ENCODE assay signal across 23 cellular contexts in genomic region chr6:15947436-15947835, GRCh38.
"Had no signal": no experiment of that assay in that cellular context is flagged by ENCODE, and none has a peak within 500 bp of the region (broad histone marks: within the 10 kb centered on the region; RNA-seq: fewer than 3 reads in every experiment).

No MANE protein-coding gene starts in this region.

- H3K4me3 ChIP-seq: neural progenitor cell, ovary, psoas muscle, right lobe of liver, sigmoid colon, stomach, thoracic aorta, thyroid gland, tibial nerve, upper lobe of left lung, vagina had no signal

- H3K27me3 ChIP-seq: neural progenitor cell, ovary, right lobe of liver, sigmoid colon, stomach, thyroid gland, tibial nerve, upper lobe of left lung, vagina had no signal

- ATAC-seq: right cardiac atrium; right lobe of liver; stimulated activated effector memory CD8-positive, alpha-beta T cell treated with anti-CD3 and anti-CD28 coated beads, Interleukin-12 subunit alpha, Interleukin-12 subunit beta, amount 100 ng/mL, for 72 hours; stimulated activated naive B cell treated with anti-CD40 and anti-IgM and Interleukin-4, amounts not matched to agents 10 μg/mL and 1 μg/mL and 100 μg/mL, for 72 hours had no signal

- H3K4me1 ChIP-seq: parathyroid adenoma, psoas muscle, right lobe of liver had no signal

- H3K27ac ChIP-seq: neural progenitor cell, ovary, parathyroid adenoma, psoas muscle, right lobe of liver, sigmoid colon, stomach, thoracic aorta, thyroid gland, tibial nerve, upper lobe of left lung, vagina had no signal

- H3K36me3 ChIP-seq: neural progenitor cell, ovary, right lobe of liver, sigmoid colon, stomach, thoracic aorta, thyroid gland, tibial nerve, upper lobe of left lung, vagina had no signal

- H3K9me3 ChIP-seq: ovary, psoas muscle, right lobe of liver, sigmoid colon, stomach, thoracic aorta, thyroid gland, tibial nerve, upper lobe of left lung, vagina had no signal

- DNase-seq: occipital lobe; ovary; psoas muscle; right lobe of liver; sigmoid colon; small intestine; stimulated activated CD4-positive, alpha-beta T cell treated with anti-CD3 and anti-CD28 coated beads, Interleukin-15, amount 100 ng/mL, for 24 hours; stimulated activated CD4-positive, alpha-beta T cell treated with anti-CD3 and anti-CD28 coated beads, Interleukin-2, amount 100 ng/mL, for 24 hours; stimulated activated CD4-positive, alpha-beta T cell treated with anti-CD3 and anti-CD28 coated beads, Interleukin-2, amount 100 ng/mL, for 48 hours; stimulated activated CD4-positive, alpha-beta T cell treated with anti-CD3 and anti-CD28 coated beads, Interleukin-4, amount 100 ng/mL, for 24 hours; stimulated activated naive B cell treated with anti-CD40 and anti-IgM and Interleukin-4, amounts not matched to agents 10 μg/mL and 1 μg/mL and 100 μg/mL, for 72 hours; stimulated activated naive CD4-positive, alpha-beta T cell treated with Interleukin-2 at 50 U/mL for 16 hours; stomach; thyroid gland; trophoblast cell; upper lobe of left lung had no signal
